15 cellular contexts compared by ENCODE assay signal in genomic region chr12:113134521-113134951, GRCh38. TPM values are rescaled to one million over a fixed set of nuclear protein-coding genes. Genes with fewer than 3 reads are reported as not detected.
DNase-seq lines count a peak whose midpoint lies in the region; ATAC-seq, FAIRE-seq and TF ChIP-seq lines count a peak whose summit lies in the region.
"Had no signal": no experiment of that assay in that cellular context is flagged by ENCODE, and none has a peak within 500 bp of the region (broad histone marks: within the 10 kb centered on the region; RNA-seq: fewer than 3 reads in every experiment).

No MANE protein-coding gene starts in this region.

- H3K27ac ChIP-seq in H1 (ENCODE audit: low read depth, low read length) (no peak overlapping the region), stomach (peak overlapping the region in 1 of 5 donors; percentile 84)
- H3K27ac ChIP-seq: pancreas, testis had no signal

- DNase-seq in activated T-cell treated with anti-CD3 and anti-CD28 coated beads, Interleukin-2, amount 50 U/mL, for 72 hours, result no peak
- DNase-seq in activated T-cell treated with anti-CD3 and anti-CD28 coated beads, Interleukin-2, amount 50 U/mL, for 48 hours, result no peak
- DNase-seq in NCI-H345 treated with DMSO at 0.1 percent for 48 hours (lab: John Stamatoyannopoulos, UW; ENCODE audit: unreplicated experiment), result peak; percentile 11
- no peak for DNase-seq in H1 (ENCODE audit: low read depth in 1 of 2, low spot score in 2 of 2)
- no peak for DNase-seq in stomach
- no peak for DNase-seq in activated CD8-positive, alpha-beta memory T cell treated with anti-CD3 and anti-CD28 coated beads, Interleukin-2, amount 50 U/mL, for 48 hours
- no peak for DNase-seq in AML-193 (lab: John Stamatoyannopoulos, UW)
- DNase-seq: activated gamma-delta T cell treated with Interleukin-2 at 50 U/mL for 16 hours, BE2C, pancreas, Peyer's patch, testis had no signal

- no peak overlapping the region for H2BK120ac ChIP-seq in H1 (replicated peaks; ENCODE audit: low read depth, low read length)

- peaks cover 33% of the 10 kb centered on the region for H3K4me1 Mint-ChIP-seq in activated T-cell treated with anti-CD3 and anti-CD28 coated beads, Interleukin-2, amount 50 U/mL, for 72 hours (ENCODE audit: low read depth)

- TF ChIP-seq CTCF in H1 (IDR thresholded peaks at IDR 0.05; ENCODE audit: control extremely low read depth in 1 of 3, insufficient read depth in 1 of 3, low read depth in 1 of 3, low read length in 3 of 3) (no peak), stomach (IDR thresholded peaks at IDR 0.05) (no peak)

- POLR2A ChIA-PET in H1 (lab: Charles Lee; ENCODE audit: partially characterized antibody), result interaction anchor here (1.2 to 5.9 kb wide), 7 partner anchors 11 to 87 kb away, joined by 3 to 35 read pairs (median 4); no protein-coding TSS in a partner anchor

- no peaks in the 10 kb centered on the region for H3K36me3 Mint-ChIP-seq in activated T-cell treated with anti-CD3 and anti-CD28 coated beads, Interleukin-2, amount 50 U/mL, for 72 hours (ENCODE audit: insufficient read depth in 2 of 2)

- intact Hi-C loops in stomach (cut with DNase I; ENCODE audit: low total_unique reads), result no loop called here

- H4K5ac ChIP-seq in H1 (ENCODE audit: insufficient read length, low read depth, low read length), result no peak overlapping the region

- TF ChIP-seq POLR2A in H1 (IDR thresholded peaks at IDR 0.05; ENCODE audit: control extremely low read depth in 1 of 2, low read depth in 2 of 2, low read length in 2 of 2) (no peak), stomach (IDR thresholded peaks at IDR 0.05) (no peak)

- H3K27me3 ChIP-seq in H1 (replicated peaks in 1 of 4; ENCODE audit: control insufficient read depth in 3 of 4, extremely low read depth in 1 of 4, insufficient read depth in 3 of 4, low read length in 3 of 4), result peaks cover 0 to 13% (median 6%) of the 10 kb centered on the region in 4 experiments; a peak in 5 of 7 replicates
- peaks cover 7 to 76% (median 20%) of the 10 kb centered on the region in 3 donors for H3K27me3 ChIP-seq in stomach
- H3K27me3 ChIP-seq: BE2C, pancreas, Peyer's patch, testis had no signal

- TF ChIP-seq RAD21 in H1 (IDR thresholded peaks at IDR 0.05 in 1 of 2, conservative IDR thresholded peaks at IDR 0.05 in 1 of 2; ENCODE audit: low read depth in 2 of 2, low read length in 2 of 2), result no peak

- no peak overlapping the region for H2AK5ac ChIP-seq in H1 (ENCODE audit: low read depth, low read length)

- H3K4me3 ChIP-seq in H1 (ENCODE audit: extremely low read depth in 1 of 4, insufficient read depth in 2 of 4, low read depth in 3 of 4, low read length in 4 of 4) (peak overlapping the region; percentile 39 to 62 (median 44); a peak in 5 of 8 replicates), stomach (peak overlapping the region; percentile 20 to 52 (median 41))

- no peaks in the 10 kb centered on the region for H3K9me3 Mint-ChIP-seq in activated T-cell treated with anti-CD3 and anti-CD28 coated beads, Interleukin-2, amount 50 U/mL, for 72 hours

- H3K36me3 ChIP-seq in H1 (ENCODE audit: control insufficient read depth in 2 of 4, insufficient read depth in 4 of 4, low read length in 3 of 4) (no peaks in the 10 kb centered on the region), stomach (no peaks in the 10 kb centered on the region)
- H3K36me3 ChIP-seq: BE2C, pancreas, Peyer's patch had no signal

- CTCF ChIA-PET in H1 (lab: Charles Lee; ENCODE audit: partially characterized antibody), result interaction anchor here (0.7 to 7.8 kb wide), 23 partner anchors 8 to 142 kb away, joined by 3 to 67 read pairs (median 7); partner anchors contain the start of gene CFAP73

- peak overlapping the region; percentile 75 to 84 for H3K4me2 ChIP-seq in H1 (ENCODE audit: insufficient read depth in 1 of 2, low read depth in 2 of 2, low read length in 2 of 2)

- no peak overlapping the region for H3K18ac ChIP-seq in H1 (ENCODE audit: extremely low read depth, low read length)

- no peak overlapping the region for H2BK20ac ChIP-seq in H1 (ENCODE audit: low read length)

- H2BK15ac ChIP-seq in H1 (ENCODE audit: low read length), result no peak overlapping the region

- no peak for FAIRE-seq in H1 (lab: Jason Lieb, UNC)
- FAIRE-seq: frontal cortex, pancreas, TTC549 had no signal

- H3K9ac ChIP-seq in H1 (replicated peaks in 1 of 4; ENCODE audit: extremely low read depth in 1 of 4, low read depth in 3 of 4, low read length in 3 of 4), result no peak overlapping the region

- H3K9me3 ChIP-seq in H1 (ENCODE audit: insufficient read depth in 2 of 2, low read depth in 1 of 2, low read length in 1 of 2) (no peaks in the 10 kb centered on the region), stomach (no peaks in the 10 kb centered on the region)
- H3K9me3 ChIP-seq: BE2C, pancreas, Peyer's patch, testis had no signal

- peaks cover 0 to 13% (median 10%) of the 10 kb centered on the region in 4 experiments; a peak in 6 of 7 replicates for H3K4me1 ChIP-seq in H1 (replicated peaks in 1 of 4; ENCODE audit: control insufficient read depth in 3 of 4, insufficient read depth in 4 of 4, low read length in 3 of 4)
- H3K4me1 ChIP-seq in stomach, result peaks cover 0 to 16% (median 13%) of the 10 kb centered on the region in 4 donors
- H3K4me1 ChIP-seq: pancreas had no signal

- TF ChIP-seq EP300 in H1 (IDR thresholded peaks at IDR 0.05; ENCODE audit: borderline replicate concordance in 1 of 2, low read depth in 2 of 2, low read length in 2 of 2) (no peak), stomach (IDR thresholded peaks at IDR 0.05) (no peak)

- H4K8ac ChIP-seq in H1 (ENCODE audit: extremely low read depth, insufficient read depth, low read length), result no peak overlapping the region

- peak overlapping the region; percentile 81 to 90 for H3K4me3 Mint-ChIP-seq in activated T-cell treated with anti-CD3 and anti-CD28 coated beads, Interleukin-2, amount 50 U/mL, for 72 hours

- peaks cover 12% of the 10 kb centered on the region; the same call in 1 of the 2 replicates for H3K23me2 ChIP-seq in H1 (ENCODE audit: low read depth, low read length)

- no peak overlapping the region for H4K91ac ChIP-seq in H1 (replicated peaks; ENCODE audit: insufficient read length, low read length)

- no peak overlapping the region for H3K27ac Mint-ChIP-seq in activated T-cell treated with anti-CD3 and anti-CD28 coated beads, Interleukin-2, amount 50 U/mL, for 72 hours

- H2BK12ac ChIP-seq in H1 (ENCODE audit: low read depth, low read length), result no peak overlapping the region

- H3K23ac ChIP-seq in H1 (ENCODE audit: insufficient read length), result no peak overlapping the region

- H3K79me2 ChIP-seq in H1 (ENCODE audit: control insufficient read depth in 1 of 2, insufficient read depth in 2 of 2, low read length in 2 of 2), result no peaks in the 10 kb centered on the region

- H3K4ac ChIP-seq in H1 (replicated peaks; ENCODE audit: insufficient read length, low read depth, low read length), result no peak overlapping the region

- ATAC-seq in activated T-cell treated with anti-CD3 and anti-CD28 coated beads, Interleukin-2, amount 50 U/mL, for 72 hours (replicated peaks in 1 of 2), result no peak
- no peak for ATAC-seq in GM18861 (IDR thresholded peaks at IDR 0.05; ENCODE audit: unreplicated experiment)

- no peak overlapping the region for H2AFZ ChIP-seq in H1 (ENCODE audit: low read length)

- H3K14ac ChIP-seq in H1 (ENCODE audit: insufficient read length), result no peak overlapping the region

- H3K79me1 ChIP-seq in H1 (ENCODE audit: low read depth, low read length), result no peaks in the 10 kb centered on the region

- 73% methylated on average over 5 of the region's 6 CpGs; no CpG with 5 or more reads in 1 of the 2 experiments for WGBS in H1 (ENCODE audit: extremely low coverage in 1 of 2, insufficient coverage in 1 of 2, insufficient read length in 1 of 2, insufficient replicate concordance in 2 of 2, low coverage in 1 of 2, low lambda C conversion rate in 2 of 2, missing lambda C conversion rate in 1 of 2), 2 experiments
- WGBS in stomach, 5 donors, result 42 to 56% (median 51%) methylated on average over 4 to 6 of the region's 6 CpGs

- peaks cover 0 to 4% of the 10 kb centered on the region in 2 experiments for H4K20me1 ChIP-seq in H1 (replicated peaks in 1 of 2; ENCODE audit: control insufficient read depth in 1 of 2, insufficient read depth in 2 of 2, low read length in 2 of 2)

- H2BK5ac ChIP-seq in H1 (ENCODE audit: low read depth, low read length), result no peak overlapping the region

- no peak overlapping the region for H3K56ac ChIP-seq in H1 (replicated peaks; ENCODE audit: insufficient read length, low read depth, low read length)

- no peaks in the 10 kb centered on the region for H3K27me3 Mint-ChIP-seq in activated T-cell treated with anti-CD3 and anti-CD28 coated beads, Interleukin-2, amount 50 U/mL, for 72 hours (ENCODE audit: low read depth)

RNA-seq across cellular contexts. Expression of gene RASAL1, which starts 1.0 kb away (rescaled TPM):
- 10 to 100 TPM in 1 of 2 donors, 1 to 10 TPM in 1; 6.7 to 13.4 TPM for total RNA-seq in activated T-cell treated with anti-CD3 and anti-CD28 coated beads, Interleukin-2, amount 50 U/mL, for 72 hours
- total RNA-seq in H1 (2021; fragmentation: NEBNext Ultra II Directional; extraction: Animal tissue kit (Norgen Biotek cat#: 25700)), result 5.0 and 6.4 TPM in 2 replicates
- polyA plus RNA-seq in H1 (2011; rRNA removed) (3.7 and 5.9 TPM in 2 replicates), stomach (10 to 100 TPM in 2 of 3 donors, 1 to 10 TPM in 1; 3.0 to 28.9 (median 18.8) TPM)
- polyA plus RNA-seq in H1 (2011; cell fraction: cytosol; rRNA removed), result 5.3 TPM
- 11.4 TPM for polyA plus RNA-seq in H1 (2011; cell fraction: nucleus; rRNA removed)
- 2.7 to 5.6 TPM (median 4.5 TPM) in 4 replicates for polyA plus RNA-seq in H1 (2012, experiment 1 of 2)
- 3.6 TPM for polyA plus RNA-seq in H1 (2012, experiment 2 of 2)
- polyA plus RNA-seq in H1 (2013, experiment 1 of 2), result 2.6 TPM
- 2.9 TPM for polyA plus RNA-seq in H1 (2013, experiment 2 of 2)
- 2.3 and 3.4 TPM in 2 replicates for polyA minus RNA-seq in H1 (2011; rRNA and poly(A)+ RNA removed)
- polyA minus RNA-seq in H1 (2011; cell fraction: cytosol; rRNA and poly(A)+ RNA removed), result 2.6 TPM
- polyA minus RNA-seq in H1 (2011; cell fraction: nucleus; rRNA and poly(A)+ RNA removed), result 6.4 TPM
- total RNA-seq in stomach, result 10 to 100 TPM in 3 of 5 donors, 1 to 10 TPM in 2; 8.8 to 62.0 (median 47.3) TPM

RNA-seq across cellular contexts. Expression of gene CFAP73, which starts 15.0 kb away (rescaled TPM):
- 1 to 10 TPM; 2.0 to 2.1 TPM for total RNA-seq in activated T-cell treated with anti-CD3 and anti-CD28 coated beads, Interleukin-2, amount 50 U/mL, for 72 hours
- total RNA-seq in H1 (2021; fragmentation: NEBNext Ultra II Directional; extraction: Animal tissue kit (Norgen Biotek cat#: 25700)), result 0.56 TPM in 1 of 2 replicates, not detected in the other
- polyA plus RNA-seq in H1 (2011; rRNA removed) (0.45 and 0.80 TPM in 2 replicates), stomach (1 to 10 TPM in 1 of 3 donors, under 1 TPM in 2; 0.44 to 2.6 (median 0.70) TPM)
- polyA plus RNA-seq in H1 (2011; cell fraction: cytosol; rRNA removed), result 0.92 TPM
- 1.3 TPM for polyA plus RNA-seq in H1 (2011; cell fraction: nucleus; rRNA removed)
- polyA plus RNA-seq in H1 (2012, experiment 1 of 2), result 0.27 to 0.42 TPM (median 0.36 TPM) in 4 replicates
- polyA plus RNA-seq in H1 (2012, experiment 2 of 2), result 0.22 TPM
- polyA plus RNA-seq in H1 (2013, experiment 1 of 2), result 0.14 TPM
- 0.26 TPM for polyA plus RNA-seq in H1 (2013, experiment 2 of 2)
- not detected in 2 replicates for polyA minus RNA-seq in H1 (2011; rRNA and poly(A)+ RNA removed)
- polyA minus RNA-seq in H1 (2011; cell fraction: cytosol; rRNA and poly(A)+ RNA removed), result not detected
- polyA minus RNA-seq in H1 (2011; cell fraction: nucleus; rRNA and poly(A)+ RNA removed), result 0.90 TPM
- 1 to 10 TPM in 1 of 5 donors, not detected in 4; 5.7 TPM for total RNA-seq in stomach
- total RNA-seq: frontal cortex, Peyer's patch had no signal

RNA-seq across cellular contexts. Expression of gene DDX54, which starts 50.7 kb away (rescaled TPM):
- total RNA-seq in activated T-cell treated with anti-CD3 and anti-CD28 coated beads, Interleukin-2, amount 50 U/mL, for 72 hours, result 10 to 100 TPM; 81.4 to 82.7 TPM
- total RNA-seq in H1 (2021; fragmentation: NEBNext Ultra II Directional; extraction: Animal tissue kit (Norgen Biotek cat#: 25700)), result 112 and 113 TPM in 2 replicates
- polyA plus RNA-seq in H1 (2011; rRNA removed) (64.9 and 98.5 TPM in 2 replicates), stomach (10 to 100 TPM; 28.5 to 64.6 (median 34.1) TPM)
- 104 TPM for polyA plus RNA-seq in H1 (2011; cell fraction: cytosol; rRNA removed)
- 85.4 TPM for polyA plus RNA-seq in H1 (2011; cell fraction: nucleus; rRNA removed)
- 58.9 to 84.2 TPM (median 67.7 TPM) in 4 replicates for polyA plus RNA-seq in H1 (2012, experiment 1 of 2)
- polyA plus RNA-seq in H1 (2012, experiment 2 of 2), result 47.5 TPM
- 60.7 TPM for polyA plus RNA-seq in H1 (2013, experiment 1 of 2)
- polyA plus RNA-seq in H1 (2013, experiment 2 of 2), result 54.4 TPM
- 47.0 and 60.0 TPM in 2 replicates for polyA minus RNA-seq in H1 (2011; rRNA and poly(A)+ RNA removed)
- 44.5 TPM for polyA minus RNA-seq in H1 (2011; cell fraction: cytosol; rRNA and poly(A)+ RNA removed)
- 37.9 TPM for polyA minus RNA-seq in H1 (2011; cell fraction: nucleus; rRNA and poly(A)+ RNA removed)
- 100 to 1,000 TPM in 1 of 5 donors, 10 to 100 TPM in 4; 14.6 to 167 (median 41.7) TPM for total RNA-seq in stomach

RNA-seq across cellular contexts. Expression of gene RITA1, which starts 51.0 kb away (rescaled TPM):
- 10 to 100 TPM; 21.3 to 25.1 TPM for total RNA-seq in activated T-cell treated with anti-CD3 and anti-CD28 coated beads, Interleukin-2, amount 50 U/mL, for 72 hours
- total RNA-seq in H1 (2021; fragmentation: NEBNext Ultra II Directional; extraction: Animal tissue kit (Norgen Biotek cat#: 25700)), result 25.8 and 26.4 TPM in 2 replicates
- polyA plus RNA-seq in H1 (2011; rRNA removed), result 24.1 and 31.0 TPM in 2 replicates
- 25.4 TPM for polyA plus RNA-seq in H1 (2011; cell fraction: cytosol; rRNA removed)
- 19.1 TPM for polyA plus RNA-seq in H1 (2011; cell fraction: nucleus; rRNA removed)
- polyA plus RNA-seq in H1 (2012, experiment 1 of 2), result 21.0 to 23.7 TPM (median 23.5 TPM) in 4 replicates
- 32.3 TPM for polyA plus RNA-seq in H1 (2012, experiment 2 of 2)
- polyA plus RNA-seq in H1 (2013, experiment 1 of 2), result 16.0 TPM
- 16.6 TPM for polyA plus RNA-seq in H1 (2013, experiment 2 of 2)
- 10.5 and 15.2 TPM in 2 replicates for polyA minus RNA-seq in H1 (2011; rRNA and poly(A)+ RNA removed)
- polyA minus RNA-seq in H1 (2011; cell fraction: cytosol; rRNA and poly(A)+ RNA removed), result 12.2 TPM
- 19.0 TPM for polyA minus RNA-seq in H1 (2011; cell fraction: nucleus; rRNA and poly(A)+ RNA removed)
- 10 to 100 TPM in 2 of 5 donors, 1 to 10 TPM in 3; 4.1 to 19.2 (median 5.0) TPM for total RNA-seq in stomach
- 10 to 100 TPM in 2 of 3 donors, 1 to 10 TPM in 1; 8.4 to 14.3 (median 11.5) TPM for polyA plus RNA-seq in stomach
